In the genomic region with DNA sequence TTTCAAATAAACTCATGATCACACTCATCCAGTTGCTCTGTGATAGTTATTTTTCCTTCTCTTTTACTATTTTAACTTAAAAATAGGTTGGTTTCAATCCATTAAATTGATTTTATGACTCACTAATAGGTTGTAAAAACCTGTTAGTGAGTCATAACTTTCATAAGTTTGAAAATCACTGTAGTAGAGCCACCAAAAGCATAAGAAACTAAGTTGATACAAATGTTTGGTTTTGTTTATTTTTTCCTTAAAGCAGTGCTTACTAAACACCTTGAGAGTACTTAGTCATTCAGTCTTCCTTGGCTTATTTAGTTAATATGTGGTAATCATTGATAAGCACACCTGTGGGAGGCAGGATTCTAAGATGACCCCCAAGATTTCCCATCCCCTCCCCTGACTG, we compare ENCODE assay signal across 17 cellular contexts.
A peak's percentile ranks its signal among the peaks of the same experiment; 100 is the strongest.
DNase-seq lines count a peak whose midpoint lies in the region; ATAC-seq and TF ChIP-seq lines count a peak whose summit lies in the region.
"Had no signal": no experiment of that assay in that cellular context is flagged by ENCODE, and none has a peak within 500 bp of the region (broad histone marks: within the 10 kb centered on the region; RNA-seq: fewer than 3 reads in every experiment).

No MANE protein-coding gene starts in this region.

- no peak overlapping the region for H2AFZ ChIP-seq in PC-3 (ENCODE audit: low read length)
- H2AFZ ChIP-seq: GM23248 had no signal

- H3K36me3 ChIP-seq in PC-3 (ENCODE audit: low read depth, low read length) = no peaks in the 10 kb centered on the region

- no peaks in the 10 kb centered on the region for H3F3A ChIP-seq in PC-3 (ENCODE audit: low read length, unreplicated experiment)

- H4K20me1 ChIP-seq in PC-3 (ENCODE audit: low read length) = no peaks in the 10 kb centered on the region

- no peak for TF ChIP-seq POLR2A in lower leg skin (IDR thresholded peaks at IDR 0.05)

- H3K27ac ChIP-seq in PC-3 (ENCODE audit: low read length) (no peak overlapping the region; the same call in 1 of the 2 replicates), foreskin keratinocyte (no peak overlapping the region)
- H3K27ac ChIP-seq: GM23248, HL-60 had no signal

- DNase-seq in PC-3 = peak; percentile 30
- peak in 1 of 2 donors; percentile 2 for DNase-seq in foreskin keratinocyte
- no peak for DNase-seq in RPMI8226
- DNase-seq in ureter (ENCODE audit: low spot score) = no peak
- DNase-seq in lower leg skin (ENCODE audit: low spot score in 2 of 2) = no peak
- DNase-seq: CD8-positive, alpha-beta T cell; COR-L47; DND-41; GF-D8; GM23248; Karpas-422 had no signal

- no peak overlapping the region for H3K9ac ChIP-seq in PC-3 (ENCODE audit: low read length)
- H3K9ac ChIP-seq: GM23248 had no signal

- H3K4me3 ChIP-seq in PC-3 (ENCODE audit: low read length) = no peak overlapping the region
- H3K4me3 ChIP-seq in lower leg skin (ENCODE audit: low read depth, poor library complexity, severe bottlenecking) = no peak overlapping the region
- H3K4me3 ChIP-seq: GM23248, K562 had no signal

- POLR2A ChIA-PET in PC-3 (lab: Charles Lee; ENCODE audit: unreplicated experiment) = no interaction called here

- no peaks in the 10 kb centered on the region for H3K9me3 ChIP-seq in PC-3 (ENCODE audit: low read length)

- intact Hi-C loops in PC-3 (cut with micrococcal nuclease) = no loop called here
- intact Hi-C loops in lower leg skin (cut with DNase I; ENCODE audit: low total_unique reads) = no loop called here

- ATAC-seq in GM18870 (IDR thresholded peaks at IDR 0.05; ENCODE audit: unreplicated experiment) (peak; percentile 63), HG02938 (IDR thresholded peaks at IDR 0.05; ENCODE audit: unreplicated experiment) (peak; percentile 40), PC-3 (no peak), foreskin keratinocyte (peak; percentile 46), SK-N-SH treated with all-trans-retinoic acid at 6 μM for 48 hours (no peak)
- ATAC-seq: CD8-positive, alpha-beta T cell; HCT116; K562 had no signal

- H3K27me3 ChIP-seq in PC-3 (ENCODE audit: low read length) (no peaks in the 10 kb centered on the region), foreskin keratinocyte (no peaks in the 10 kb centered on the region)

- no peaks in the 10 kb centered on the region for H3K9me2 ChIP-seq in PC-3 (replicated peaks; ENCODE audit: low read length)

- peaks cover 9% of the 10 kb centered on the region; the same call in 1 of the 2 replicates for H3K4me1 ChIP-seq in PC-3 (ENCODE audit: insufficient read depth, low read length)
- no peaks in the 10 kb centered on the region for H3K4me1 ChIP-seq in foreskin keratinocyte

- BruUV-seq in PC-3 (replicated peaks; lab: Mats Ljungman, UMichigan) = no TSS peak

- TF ChIP-seq CTCF in PC-3 (conservative IDR thresholded peaks at IDR 0.05; ENCODE audit: low read depth, low read length) = no peak
- TF ChIP-seq CTCF in foreskin keratinocyte (conservative IDR thresholded peaks at IDR 0.05) = no peak
- TF ChIP-seq CTCF in lower leg skin (IDR thresholded peaks at IDR 0.05) = no peak

- H3K79me2 ChIP-seq in PC-3 (ENCODE audit: low read length) = no peaks in the 10 kb centered on the region

- no peak overlapping the region for H3K4me2 ChIP-seq in PC-3 (ENCODE audit: low read length)

- CTCF ChIA-PET in PC-3 (lab: Charles Lee) = no interaction called here

TF ChIP-seq in SK-N-SH treated with all-trans-retinoic acid at 6 μM for 48 hours, 23 proteins besides CTCF, POLR2A, EP300 and RAD21:
- no peak for TF ChIP-seq SNAI2 (CRISPR knock-in tag; IDR thresholded peaks at IDR 0.05)
- TF ChIP-seq OSR1 (CRISPR knock-in tag; IDR thresholded peaks at IDR 0.05) = no peak
- TF ChIP-seq, protein P1, sequence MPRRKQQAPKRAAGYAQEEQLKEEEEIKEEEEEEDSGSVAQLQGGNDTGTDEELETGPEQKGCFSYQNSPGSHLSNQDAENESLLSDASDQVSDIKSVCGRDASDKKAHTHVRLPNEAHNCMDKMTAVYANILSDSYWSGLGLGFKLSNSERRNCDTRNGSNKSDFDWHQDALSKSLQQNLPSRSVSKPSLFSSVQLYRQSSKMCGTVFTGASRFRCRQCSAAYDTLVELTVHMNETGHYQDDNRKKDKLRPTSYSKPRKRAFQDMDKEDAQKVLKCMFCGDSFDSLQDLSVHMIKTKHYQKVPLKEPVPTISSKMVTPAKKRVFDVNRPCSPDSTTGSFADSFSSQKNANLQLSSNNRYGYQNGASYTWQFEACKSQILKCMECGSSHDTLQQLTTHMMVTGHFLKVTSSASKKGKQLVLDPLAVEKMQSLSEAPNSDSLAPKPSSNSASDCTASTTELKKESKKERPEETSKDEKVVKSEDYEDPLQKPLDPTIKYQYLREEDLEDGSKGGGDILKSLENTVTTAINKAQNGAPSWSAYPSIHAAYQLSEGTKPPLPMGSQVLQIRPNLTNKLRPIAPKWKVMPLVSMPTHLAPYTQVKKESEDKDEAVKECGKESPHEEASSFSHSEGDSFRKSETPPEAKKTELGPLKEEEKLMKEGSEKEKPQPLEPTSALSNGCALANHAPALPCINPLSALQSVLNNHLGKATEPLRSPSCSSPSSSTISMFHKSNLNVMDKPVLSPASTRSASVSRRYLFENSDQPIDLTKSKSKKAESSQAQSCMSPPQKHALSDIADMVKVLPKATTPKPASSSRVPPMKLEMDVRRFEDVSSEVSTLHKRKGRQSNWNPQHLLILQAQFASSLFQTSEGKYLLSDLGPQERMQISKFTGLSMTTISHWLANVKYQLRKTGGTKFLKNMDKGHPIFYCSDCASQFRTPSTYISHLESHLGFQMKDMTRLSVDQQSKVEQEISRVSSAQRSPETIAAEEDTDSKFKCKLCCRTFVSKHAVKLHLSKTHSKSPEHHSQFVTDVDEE (CRISPR knock-in tag; IDR thresholded peaks at IDR 0.05) = no peak
- TF ChIP-seq ZFP30 (CRISPR knock-in tag; IDR thresholded peaks at IDR 0.05) = no peak
- TF ChIP-seq, protein P2, sequence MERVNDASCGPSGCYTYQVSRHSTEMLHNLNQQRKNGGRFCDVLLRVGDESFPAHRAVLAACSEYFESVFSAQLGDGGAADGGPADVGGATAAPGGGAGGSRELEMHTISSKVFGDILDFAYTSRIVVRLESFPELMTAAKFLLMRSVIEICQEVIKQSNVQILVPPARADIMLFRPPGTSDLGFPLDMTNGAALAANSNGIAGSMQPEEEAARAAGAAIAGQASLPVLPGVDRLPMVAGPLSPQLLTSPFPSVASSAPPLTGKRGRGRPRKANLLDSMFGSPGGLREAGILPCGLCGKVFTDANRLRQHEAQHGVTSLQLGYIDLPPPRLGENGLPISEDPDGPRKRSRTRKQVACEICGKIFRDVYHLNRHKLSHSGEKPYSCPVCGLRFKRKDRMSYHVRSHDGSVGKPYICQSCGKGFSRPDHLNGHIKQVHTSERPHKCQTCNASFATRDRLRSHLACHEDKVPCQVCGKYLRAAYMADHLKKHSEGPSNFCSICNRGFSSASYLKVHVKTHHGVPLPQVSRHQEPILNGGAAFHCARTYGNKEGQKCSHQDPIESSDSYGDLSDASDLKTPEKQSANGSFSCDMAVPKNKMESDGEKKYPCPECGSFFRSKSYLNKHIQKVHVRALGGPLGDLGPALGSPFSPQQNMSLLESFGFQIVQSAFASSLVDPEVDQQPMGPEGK (CRISPR knock-in tag; IDR thresholded peaks at IDR 0.05; ENCODE audit: borderline replicate concordance) = no peak
- TF ChIP-seq, protein P3, sequence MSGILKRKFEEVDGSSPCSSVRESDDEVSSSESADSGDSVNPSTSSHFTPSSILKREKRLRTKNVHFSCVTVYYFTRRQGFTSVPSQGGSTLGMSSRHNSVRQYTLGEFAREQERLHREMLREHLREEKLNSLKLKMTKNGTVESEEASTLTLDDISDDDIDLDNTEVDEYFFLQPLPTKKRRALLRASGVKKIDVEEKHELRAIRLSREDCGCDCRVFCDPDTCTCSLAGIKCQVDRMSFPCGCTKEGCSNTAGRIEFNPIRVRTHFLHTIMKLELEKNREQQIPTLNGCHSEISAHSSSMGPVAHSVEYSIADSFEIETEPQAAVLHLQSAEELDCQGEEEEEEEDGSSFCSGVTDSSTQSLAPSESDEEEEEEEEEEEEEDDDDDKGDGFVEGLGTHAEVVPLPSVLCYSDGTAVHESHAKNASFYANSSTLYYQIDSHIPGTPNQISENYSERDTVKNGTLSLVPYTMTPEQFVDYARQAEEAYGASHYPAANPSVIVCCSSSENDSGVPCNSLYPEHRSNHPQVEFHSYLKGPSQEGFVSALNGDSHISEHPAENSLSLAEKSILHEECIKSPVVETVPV (CRISPR knock-in tag; IDR thresholded peaks at IDR 0.05) = no peak
- TF ChIP-seq ARNTL (CRISPR knock-in tag; IDR thresholded peaks at IDR 0.05; ENCODE audit: borderline replicate concordance, low read depth) = no peak

Comparison
In these comparisons a context has a peak if more than half of its experiments do, and no peak if none do; other contexts are left out.
1. ATAC-seq: peak in GM18870 (single experiment), HG02938 (single experiment) and foreskin keratinocyte (single experiment); none in PC-3 (single experiment) and SK-N-SH treated with all-trans-retinoic acid at 6 μM for 48 hours (single experiment).